1 cellular context compared by ENCODE assay signal in the genomic region with DNA sequence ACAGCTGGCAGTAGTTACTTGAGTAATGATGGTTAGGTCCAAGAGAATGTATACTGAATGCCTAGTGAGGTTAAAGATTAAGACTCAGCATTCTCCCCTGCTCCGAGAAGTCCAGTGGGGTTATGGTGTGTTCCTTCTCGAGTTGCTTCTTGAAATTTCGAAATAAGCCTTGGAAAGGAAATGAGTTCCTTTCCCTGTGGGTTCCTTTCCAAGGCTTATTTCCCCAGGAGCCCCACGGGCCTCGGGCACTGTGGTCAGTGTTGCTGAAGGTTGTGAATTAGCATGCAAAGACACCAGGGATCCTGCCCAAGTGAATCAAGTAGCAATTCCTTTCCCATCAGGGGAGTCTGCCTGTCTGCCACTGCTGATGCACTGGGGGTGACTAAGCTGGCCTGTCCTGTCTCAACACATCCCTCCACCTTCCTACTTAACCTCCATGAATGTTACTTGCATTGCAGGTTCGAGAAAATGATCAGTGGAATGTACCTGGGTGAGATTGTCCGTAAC.
TF ChIP-seq lines count a peak whose summit lies in the region.

No MANE protein-coding gene starts in this region.

TF ChIP-seq in HepG2, 621 proteins besides CTCF, POLR2A, EP300 and RAD21 (continued from another document):
- TF ChIP-seq, protein P1, sequence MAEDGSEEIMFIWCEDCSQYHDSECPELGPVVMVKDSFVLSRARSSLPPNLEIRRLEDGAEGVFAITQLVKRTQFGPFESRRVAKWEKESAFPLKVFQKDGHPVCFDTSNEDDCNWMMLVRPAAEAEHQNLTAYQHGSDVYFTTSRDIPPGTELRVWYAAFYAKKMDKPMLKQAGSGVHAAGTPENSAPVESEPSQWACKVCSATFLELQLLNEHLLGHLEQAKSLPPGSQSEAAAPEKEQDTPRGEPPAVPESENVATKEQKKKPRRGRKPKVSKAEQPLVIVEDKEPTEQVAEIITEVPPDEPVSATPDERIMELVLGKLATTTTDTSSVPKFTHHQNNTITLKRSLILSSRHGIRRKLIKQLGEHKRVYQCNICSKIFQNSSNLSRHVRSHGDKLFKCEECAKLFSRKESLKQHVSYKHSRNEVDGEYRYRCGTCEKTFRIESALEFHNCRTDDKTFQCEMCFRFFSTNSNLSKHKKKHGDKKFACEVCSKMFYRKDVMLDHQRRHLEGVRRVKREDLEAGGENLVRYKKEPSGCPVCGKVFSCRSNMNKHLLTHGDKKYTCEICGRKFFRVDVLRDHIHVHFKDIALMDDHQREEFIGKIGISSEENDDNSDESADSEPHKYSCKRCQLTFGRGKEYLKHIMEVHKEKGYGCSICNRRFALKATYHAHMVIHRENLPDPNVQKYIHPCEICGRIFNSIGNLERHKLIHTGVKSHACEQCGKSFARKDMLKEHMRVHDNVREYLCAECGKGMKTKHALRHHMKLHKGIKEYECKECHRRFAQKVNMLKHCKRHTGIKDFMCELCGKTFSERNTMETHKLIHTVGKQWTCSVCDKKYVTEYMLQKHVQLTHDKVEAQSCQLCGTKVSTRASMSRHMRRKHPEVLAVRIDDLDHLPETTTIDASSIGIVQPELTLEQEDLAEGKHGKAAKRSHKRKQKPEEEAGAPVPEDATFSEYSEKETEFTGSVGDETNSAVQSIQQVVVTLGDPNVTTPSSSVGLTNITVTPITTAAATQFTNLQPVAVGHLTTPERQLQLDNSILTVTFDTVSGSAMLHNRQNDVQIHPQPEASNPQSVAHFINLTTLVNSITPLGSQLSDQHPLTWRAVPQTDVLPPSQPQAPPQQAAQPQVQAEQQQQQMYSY (CRISPR knock-in tag; IDR thresholded peaks at IDR 0.05), result no peak
- peak; percentile 87 for TF ChIP-seq RBM22 (optimal IDR thresholded peaks at IDR 0.05; ENCODE audit: low read length)
- TF ChIP-seq, protein P2, sequence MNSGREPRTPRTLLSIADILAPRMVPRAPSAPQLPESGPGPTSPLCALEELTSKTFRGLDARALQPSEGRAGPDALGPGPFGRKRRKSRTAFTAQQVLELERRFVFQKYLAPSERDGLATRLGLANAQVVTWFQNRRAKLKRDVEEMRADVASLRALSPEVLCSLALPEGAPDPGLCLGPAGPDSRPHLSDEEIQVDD (CRISPR knock-in tag; IDR thresholded peaks at IDR 0.05; ENCODE audit: borderline replicate concordance), result no peak
- TF ChIP-seq, protein P3, sequence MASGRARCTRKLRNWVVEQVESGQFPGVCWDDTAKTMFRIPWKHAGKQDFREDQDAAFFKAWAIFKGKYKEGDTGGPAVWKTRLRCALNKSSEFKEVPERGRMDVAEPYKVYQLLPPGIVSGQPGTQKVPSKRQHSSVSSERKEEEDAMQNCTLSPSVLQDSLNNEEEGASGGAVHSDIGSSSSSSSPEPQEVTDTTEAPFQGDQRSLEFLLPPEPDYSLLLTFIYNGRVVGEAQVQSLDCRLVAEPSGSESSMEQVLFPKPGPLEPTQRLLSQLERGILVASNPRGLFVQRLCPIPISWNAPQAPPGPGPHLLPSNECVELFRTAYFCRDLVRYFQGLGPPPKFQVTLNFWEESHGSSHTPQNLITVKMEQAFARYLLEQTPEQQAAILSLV (CRISPR knock-in tag; IDR thresholded peaks at IDR 0.05; ENCODE audit: borderline replicate concordance), result no peak
- TF ChIP-seq GLI4 (CRISPR knock-in tag; IDR thresholded peaks at IDR 0.05; ENCODE audit: borderline replicate concordance), result no peak
